In genomic region chr5:39117401-39117800, GRCh38 we compare ENCODE assay signal across 18 cellular contexts. TPM values are rescaled to one million over a fixed set of nuclear protein-coding genes. Genes with fewer than 3 reads are reported as not detected.
DNase-seq lines count a peak whose midpoint lies in the region; ATAC-seq, FAIRE-seq and TF ChIP-seq lines count a peak whose summit lies in the region.
"Had no signal": no experiment of that assay in that cellular context is flagged by ENCODE, and none has a peak within 500 bp of the region (broad histone marks: within the 10 kb centered on the region; RNA-seq: fewer than 3 reads in every experiment).

No MANE protein-coding gene starts in this region.

- POLR2A ChIA-PET in CD8-positive, alpha-beta memory T cell (lab: Charles Lee), result no interaction called here
- POLR2A ChIA-PET in HepG2 (lab: Yijun Ruan, JAX), result no interaction called here

- peaks cover 16 to 47% (median 46%) of the 10 kb centered on the region in 3 donors for H3K4me1 Mint-ChIP-seq in CD8-positive, alpha-beta memory T cell
- H3K4me1 Mint-ChIP-seq in activated naive CD8-positive, alpha-beta T cell (ENCODE audit: low read depth), result peaks cover 61% of the 10 kb centered on the region
- H3K4me1 Mint-ChIP-seq: stimulated activated naive B cell treated with anti-CD40 and anti-IgM and Interleukin-4, amounts not matched to agents 10 μg/mL and 1 μg/mL and 100 μg/mL, for 72 hours had no signal

- H3K27me3 Mint-ChIP-seq in CD8-positive, alpha-beta memory T cell, result no peaks in the 10 kb centered on the region
- no peaks in the 10 kb centered on the region for H3K27me3 Mint-ChIP-seq in activated naive CD8-positive, alpha-beta T cell
- H3K27me3 Mint-ChIP-seq: stimulated activated naive B cell treated with anti-CD40 and anti-IgM and Interleukin-4, amounts not matched to agents 10 μg/mL and 1 μg/mL and 100 μg/mL, for 72 hours had no signal

- intact Hi-C loops in HepG2 (cut with micrococcal nuclease; ENCODE audit: unreplicated experiment), result no loop called here

- H3K4me3 ChIP-seq in CD8-positive, alpha-beta memory T cell (ENCODE audit: low read length), result no peak overlapping the region
- no peak overlapping the region for H3K4me3 ChIP-seq in HepG2 (replicated peaks in 1 of 3; ENCODE audit: insufficient read depth in 1 of 3, low read depth in 2 of 3, low read length in 3 of 3)

- no peaks in the 10 kb centered on the region for H3K27me3 ChIP-seq in CD8-positive, alpha-beta memory T cell (ENCODE audit: insufficient read depth, low read length, poor library complexity, severe bottlenecking)
- no peaks in the 10 kb centered on the region; a peak in 1 of 5 replicates for H3K27me3 ChIP-seq in HepG2 (ENCODE audit: control insufficient read depth in 1 of 2, insufficient read depth in 2 of 2, low read length in 2 of 2)

- H3K36me3 Mint-ChIP-seq in CD8-positive, alpha-beta memory T cell, result peaks cover 5 to 86% (median 31%) of the 10 kb centered on the region in 3 donors
- peaks cover 4% of the 10 kb centered on the region for H3K36me3 Mint-ChIP-seq in activated naive CD8-positive, alpha-beta T cell
- H3K36me3 Mint-ChIP-seq: stimulated activated naive B cell treated with anti-CD40 and anti-IgM and Interleukin-4, amounts not matched to agents 10 μg/mL and 1 μg/mL and 100 μg/mL, for 72 hours had no signal

- no peaks in the 10 kb centered on the region for H3K9me3 ChIP-seq in CD8-positive, alpha-beta memory T cell (ENCODE audit: low read length)
- H3K9me3 ChIP-seq in HepG2 (ENCODE audit: low read length), result no peaks in the 10 kb centered on the region

- no peak overlapping the region for H3K27ac ChIP-seq in CD8-positive, alpha-beta memory T cell (ENCODE audit: low read depth, low read length)
- no peak overlapping the region for H3K27ac ChIP-seq in HepG2 (ENCODE audit: extremely low read length, insufficient read depth, low read length)

- no peak overlapping the region for H3K4me2 ChIP-seq in HepG2 (ENCODE audit: low read depth, low read length)

- H3K79me2 ChIP-seq in HepG2 (ENCODE audit: insufficient read depth, low read length), result no peaks in the 10 kb centered on the region

- no peak for TF ChIP-seq RAD21 in HepG2 (CRISPR knock-in tag; IDR thresholded peaks at IDR 0.05)

- CTCF ChIA-PET in CD8-positive, alpha-beta memory T cell (lab: Charles Lee), result no interaction called here
- CTCF ChIA-PET in HepG2 (lab: Yijun Ruan, JAX; ENCODE audit: low intra/inter-chr PET ratio, low total read pairs), result no interaction called here

- 40% methylated on average over 2 of the region's 2 CpGs for whole genome bisulfite sequencing in HepG2 (ENCODE audit: low lambda C conversion rate)

- FAIRE-seq in HTR-8/SVneo (lab: Jason Lieb, UNC), result peak; percentile 79
- FAIRE-seq in HepG2 (lab: Jason Lieb, UNC), result no peak
- FAIRE-seq: GM19239, urothelium cell line had no signal

- no TSS peak for BruUV-seq in HepG2 (replicated peaks; lab: Mats Ljungman, UMichigan)

- no peak for TF ChIP-seq CTCF in HepG2 (CRISPR knock-in tag; IDR thresholded peaks at IDR 0.05)

- ATAC-seq in GM21717 (IDR thresholded peaks at IDR 0.05; ENCODE audit: unreplicated experiment), result no peak
- no peak for ATAC-seq in HepG2
- ATAC-seq in HG02981 (IDR thresholded peaks at IDR 0.05; ENCODE audit: unreplicated experiment), result no peak
- ATAC-seq: left lobe of liver; stimulated activated naive B cell treated with anti-CD40 and anti-IgM and Interleukin-4, amounts not matched to agents 10 μg/mL and 1 μg/mL and 100 μg/mL, for 72 hours had no signal

- DNase-seq in CD8-positive, alpha-beta memory T cell, result no peak
- DNase-seq in HTR-8/SVneo (ENCODE audit: insufficient read length, low spot score), result no peak
- peak; percentile 34 for DNase-seq in kidney tubule cell (ENCODE audit: low spot score)
- no peak for DNase-seq in HepG2 (ENCODE audit: low spot score)
- DNase-seq: activated effector memory CD4-positive, alpha-beta T cell treated with Interleukin-2 at 50 U/mL for 16 hours; GF-D8; KBM-7; NCI-H1417 treated with DMSO at 0.1 percent for 48 hours; NCI-H446; right cardiac atrium; stimulated activated CD4-positive, alpha-beta T cell treated with anti-CD3 and anti-CD28 coated beads, Interleukin-4, amount 100 ng/mL, for 4 hours; stimulated activated naive B cell treated with anti-CD40 and anti-IgM and Interleukin-4, amounts not matched to agents 10 μg/mL and 1 μg/mL and 100 μg/mL, for 72 hours had no signal

- no peak for TF ChIP-seq POLR2A in HepG2 (IDR thresholded peaks at IDR 0.05; ENCODE audit: insufficient read depth in 1 of 2, low read depth in 2 of 2, low read length in 2 of 2)

- H3K4me3 Mint-ChIP-seq in CD8-positive, alpha-beta memory T cell, result no peak overlapping the region
- H3K4me3 Mint-ChIP-seq in activated naive CD8-positive, alpha-beta T cell, result no peak overlapping the region
- H3K4me3 Mint-ChIP-seq: stimulated activated naive B cell treated with anti-CD40 and anti-IgM and Interleukin-4, amounts not matched to agents 10 μg/mL and 1 μg/mL and 100 μg/mL, for 72 hours had no signal

- H2AFZ ChIP-seq in HepG2 (ENCODE audit: low read length), result no peak overlapping the region

- H3K27ac Mint-ChIP-seq in CD8-positive, alpha-beta memory T cell, result peak overlapping the region in 5 of 8 donors; percentile 2 to 66 (median 34)
- peak overlapping the region; percentile 89 for H3K27ac Mint-ChIP-seq in activated naive CD8-positive, alpha-beta T cell
- H3K27ac Mint-ChIP-seq: stimulated activated naive B cell treated with anti-CD40 and anti-IgM and Interleukin-4, amounts not matched to agents 10 μg/mL and 1 μg/mL and 100 μg/mL, for 72 hours had no signal

- no peaks in the 10 kb centered on the region for H4K20me1 ChIP-seq in HepG2 (ENCODE audit: insufficient read depth, low read length)

- TF ChIP-seq EP300 in HepG2 (IDR thresholded peaks at IDR 0.05; ENCODE audit: low read depth in 2 of 2, low read length in 2 of 2), result no peak
- no peak for TF ChIP-seq EP300 in HepG2 (CRISPR knock-in tag; IDR thresholded peaks at IDR 0.05; ENCODE audit: borderline replicate concordance)

- H3K4me1 ChIP-seq in CD8-positive, alpha-beta memory T cell (ENCODE audit: insufficient read depth, low read length), result peaks cover 6% of the 10 kb centered on the region
- no peaks in the 10 kb centered on the region for H3K4me1 ChIP-seq in HepG2 (ENCODE audit: insufficient read depth, low read length)

- H3K9ac ChIP-seq in HepG2 (ENCODE audit: insufficient read depth, low read depth, low read length), result no peak overlapping the region

- in situ Hi-C loops in HepG2 (cut with HindIII; ENCODE audit: extremely low pct_ligation_motif_present, low pct_unique_long_range_greater_than_20kb), result no loop called here

- H3K9me3 Mint-ChIP-seq in CD8-positive, alpha-beta memory T cell, result no peaks in the 10 kb centered on the region
- no peaks in the 10 kb centered on the region for H3K9me3 Mint-ChIP-seq in activated naive CD8-positive, alpha-beta T cell (ENCODE audit: low read depth)
- H3K9me3 Mint-ChIP-seq: stimulated activated naive B cell treated with anti-CD40 and anti-IgM and Interleukin-4, amounts not matched to agents 10 μg/mL and 1 μg/mL and 100 μg/mL, for 72 hours had no signal

- H3K36me3 ChIP-seq in CD8-positive, alpha-beta memory T cell (ENCODE audit: insufficient read depth, low read length), result peaks cover 79% of the 10 kb centered on the region
- no peaks in the 10 kb centered on the region for H3K36me3 ChIP-seq in HepG2 (replicated peaks in 1 of 2; ENCODE audit: control insufficient read depth in 1 of 2, insufficient read depth in 2 of 2, low read length in 2 of 2)

TF ChIP-seq in HepG2, 621 proteins besides CTCF, POLR2A, EP300 and RAD21 (continues in another document):
- no peak for TF ChIP-seq ZNF784 (CRISPR knock-in tag; IDR thresholded peaks at IDR 0.05; ENCODE audit: borderline replicate concordance)
- TF ChIP-seq TRIM24 (CRISPR knock-in tag; IDR thresholded peaks at IDR 0.05), result no peak

RNA-seq across cellular contexts. Expression of gene RICTOR, which starts 43.2 kb away (rescaled TPM):
- total RNA-seq in CD8-positive, alpha-beta memory T cell, result 10 to 100 TPM; 32.0 to 32.9 TPM
- polyA plus RNA-seq in CD8-positive, alpha-beta memory T cell, result 12.1 TPM
- total RNA-seq in HepG2 (2016; rRNA removed; fragmentation: Illumina TruSeq; extraction: Trizol), result 10.7 and 32.6 TPM in 2 replicates
- total RNA-seq in HepG2 (2016; cell fraction: cytosol; rRNA removed; fragmentation: Illumina TruSeq; extraction: Trizol; ENCODE audit: low read depth), result 16.4 and 17.4 TPM in 2 replicates
- 10.0 and 26.1 TPM in 2 replicates for total RNA-seq in HepG2 (2016; cell fraction: insoluble cytoplasmic fraction; rRNA removed; fragmentation: Illumina TruSeq; extraction: Trizol)
- 6.9 and 7.8 TPM in 2 replicates for total RNA-seq in HepG2 (2016; cell fraction: membrane; rRNA removed; fragmentation: Illumina TruSeq; extraction: Trizol)
- total RNA-seq in HepG2 (2016; cell fraction: nucleus; rRNA removed; fragmentation: Illumina TruSeq; extraction: Trizol), result 29.8 and 31.8 TPM in 2 replicates
- 11.0 and 15.4 TPM in 2 replicates for polyA plus RNA-seq in HepG2 (2011; rRNA removed)
- 3.2 and 5.3 TPM in 2 replicates for polyA plus RNA-seq in HepG2 (2011; cell fraction: cytosol; rRNA removed)
- 20.3 and 24.2 TPM in 2 replicates for polyA plus RNA-seq in HepG2 (2011; cell fraction: nucleus; rRNA removed)
- 10.5 and 12.5 TPM in 2 replicates for polyA plus RNA-seq in HepG2 (2012)
- 0.07 and 0.10 TPM in 2 replicates for polyA plus RNA-seq in HepG2 (2016; cell fraction: cytosol; fragmentation: Illumina TruSeq; extraction: Trizol; ENCODE audit: low read depth)
- polyA plus RNA-seq in HepG2 (2016; cell fraction: insoluble cytoplasmic fraction; fragmentation: Illumina TruSeq; extraction: Trizol; ENCODE audit: low read depth), result 6.0 and 7.1 TPM in 2 replicates
- 0.34 and 0.49 TPM in 2 replicates for polyA plus RNA-seq in HepG2 (2016; cell fraction: membrane; fragmentation: Illumina TruSeq; extraction: Trizol; ENCODE audit: low read depth)
- polyA plus RNA-seq in HepG2 (2016; cell fraction: nucleus; fragmentation: Illumina TruSeq; extraction: Trizol; ENCODE audit: insufficient read depth, low read depth), result 22.0 and 22.5 TPM in 2 replicates
- 49.0 and 56.1 TPM in 2 replicates for polyA minus RNA-seq in HepG2 (2011; rRNA and poly(A)+ RNA removed; ENCODE audit: low replicate concordance)
- polyA minus RNA-seq in HepG2 (2011; cell fraction: cytosol; rRNA and poly(A)+ RNA removed), result 25.4 and 35.2 TPM in 2 replicates
- 180 and 184 TPM in 2 replicates for polyA minus RNA-seq in HepG2 (2011; cell fraction: nucleus; rRNA and poly(A)+ RNA removed)
